ENCODE assay signal across 16 cellular contexts in the genomic region with DNA sequence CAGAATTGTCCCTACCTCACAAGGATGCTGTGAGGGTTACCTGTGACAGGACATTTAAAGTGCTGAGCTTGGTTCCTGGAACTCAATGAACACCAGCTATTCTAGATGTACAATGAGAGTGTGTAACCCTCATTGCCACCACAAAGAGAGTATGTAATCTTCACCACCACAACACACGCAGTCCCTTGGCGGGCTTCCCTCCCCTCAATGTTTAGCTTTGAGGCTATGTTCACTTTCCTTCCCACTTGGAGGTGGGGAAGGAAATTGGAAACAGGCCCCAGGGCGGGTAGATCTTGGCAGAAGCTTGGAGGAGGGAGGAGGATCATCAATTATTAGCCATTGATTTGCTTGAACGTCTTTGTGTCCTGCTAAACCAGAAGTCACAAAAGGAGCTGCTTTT. TPM values are rescaled to one million over a fixed set of nuclear protein-coding genes. Genes with fewer than 3 reads are reported as not detected.
DNase-seq lines count a peak whose midpoint lies in the region; ATAC-seq and TF ChIP-seq lines count a peak whose summit lies in the region.
"Had no signal": no experiment of that assay in that cellular context is flagged by ENCODE, and none has a peak within 500 bp of the region (broad histone marks: within the 10 kb centered on the region; RNA-seq: fewer than 3 reads in every experiment).

No MANE protein-coding gene starts in this region.

- H3K9me3 Mint-ChIP-seq in type B pancreatic cell = no peaks in the 10 kb centered on the region
- H3K9me3 Mint-ChIP-seq: naive B cell had no signal

- no peak overlapping the region for H4K8ac ChIP-seq in mesendoderm (ENCODE audit: low read depth, low read length)

- no peak overlapping the region for H2BK120ac ChIP-seq in mesendoderm (ENCODE audit: low read depth, low read length)

- peaks cover 46% of the 10 kb centered on the region for H3K4me1 Mint-ChIP-seq in type B pancreatic cell (ENCODE audit: unreplicated experiment)

- peak overlapping the region; percentile 65; the same call in 1 of the 2 replicates for H3K9ac ChIP-seq in SK-N-SH
- H3K9ac ChIP-seq in mesendoderm (ENCODE audit: low read length) = peak overlapping the region; percentile 26

- H3K4ac ChIP-seq in mesendoderm (ENCODE audit: low read depth, low read length) = peak overlapping the region; percentile 9

- peak overlapping the region; percentile 67 for H3K27ac Mint-ChIP-seq in type B pancreatic cell

- peaks cover 32% of the 10 kb centered on the region for H3F3A ChIP-seq in SK-N-SH (replicated peaks; ENCODE audit: insufficient read depth)

- H3K56ac ChIP-seq in mesendoderm (ENCODE audit: low read length) = peak overlapping the region; percentile 45

- H3K36me3 ChIP-seq in SK-N-SH (replicated peaks in 1 of 2; ENCODE audit: control insufficient read depth in 1 of 2, insufficient read depth in 2 of 2, low read length in 1 of 2) (no peaks in the 10 kb centered on the region), breast epithelium (no peaks in the 10 kb centered on the region), mesendoderm (ENCODE audit: control insufficient read depth, insufficient read depth, low read length) (no peaks in the 10 kb centered on the region)

- H3K79me1 ChIP-seq in mesendoderm (ENCODE audit: low read length) = no peaks in the 10 kb centered on the region

- H3K4me1 ChIP-seq in SK-N-SH (ENCODE audit: control insufficient read depth in 1 of 2, insufficient read depth in 2 of 2, low read depth in 1 of 2, low read length in 1 of 2) (peaks cover 33% of the 10 kb centered on the region in 2 experiments; a peak in 3 of 4 replicates), breast epithelium (no peaks in the 10 kb centered on the region), mesendoderm (ENCODE audit: control insufficient read depth, low read depth, low read length) (peaks cover 14% of the 10 kb centered on the region)

- TF ChIP-seq CTCF in SK-N-SH (IDR thresholded peaks at IDR 0.05) (no peak), breast epithelium (IDR thresholded peaks at IDR 0.05) (no peak), type B pancreatic cell (conservative IDR thresholded peaks at IDR 0.05) (no peak)

- no peaks in the 10 kb centered on the region for H3K9me2 ChIP-seq in SK-N-SH

- CTCF ChIA-PET in SK-N-SH (lab: Yijun Ruan, JAX) = interaction anchor here (1.0 to 10.3 kb wide), 8 partner anchors 11 to 252 kb away, joined by 3 to 156 read pairs (median 35); a partner anchor contains a TSS

- no peak overlapping the region for H3K23ac ChIP-seq in mesendoderm (ENCODE audit: low read length)

- POLR2A ChIA-PET in SK-N-SH (lab: Yijun Ruan, JAX) = no interaction called here

- H3K18ac ChIP-seq in mesendoderm (ENCODE audit: low read length) = peak overlapping the region; percentile 43

- H3K27me3 ChIP-seq in SK-N-SH (ENCODE audit: insufficient read depth) = no peaks in the 10 kb centered on the region
- H3K27me3 ChIP-seq in breast epithelium = no peaks in the 10 kb centered on the region
- no peaks in the 10 kb centered on the region for H3K27me3 ChIP-seq in mesendoderm (ENCODE audit: insufficient read depth, low read length, poor library complexity)

- peaks cover 38% of the 10 kb centered on the region for H3K27me3 Mint-ChIP-seq in type B pancreatic cell

- H3K4me3 Mint-ChIP-seq in type B pancreatic cell = peak overlapping the region; percentile 38

- no peaks in the 10 kb centered on the region for H3K9me3 ChIP-seq in SK-N-SH
- no peaks in the 10 kb centered on the region for H3K9me3 ChIP-seq in breast epithelium

- no peak overlapping the region for H3K4me3 ChIP-seq in SK-N-SH (ENCODE audit: low read depth in 2 of 2, low read length in 1 of 2)
- H3K4me3 ChIP-seq in breast epithelium = no peak overlapping the region
- H3K4me3 ChIP-seq in mesendoderm (ENCODE audit: low read length) = no peak overlapping the region

- WGBS in SK-N-SH (ENCODE audit: low lambda C conversion rate) = 83% methylated on average over 4 of the region's 4 CpGs
- WGBS in mesendoderm (ENCODE audit: extremely low coverage, insufficient coverage, low lambda C conversion rate) = no CpG with 5 or more reads among the region's 4 CpGs

- H4K5ac ChIP-seq in mesendoderm (ENCODE audit: low read length) = no peak overlapping the region

- H2BK15ac ChIP-seq in mesendoderm (replicated peaks; ENCODE audit: low read depth) = peak overlapping the region; percentile 7

- no peak for TF ChIP-seq EP300 in SK-N-SH (IDR thresholded peaks at IDR 0.05; ENCODE audit: borderline replicate concordance in 1 of 2, low read depth in 1 of 2, low read length in 1 of 2)

- H3K27ac ChIP-seq in SK-N-SH (ENCODE audit: low read depth in 2 of 2, low read length in 1 of 2) (peak overlapping the region; percentile 71 to 94; a peak in 3 of 4 replicates), breast epithelium (peak overlapping the region; percentile 8 to 46), mesendoderm (ENCODE audit: low read depth, low read length) (peak overlapping the region; percentile 57)
- H3K27ac ChIP-seq: 22Rv1 had no signal

- no peak for DNase-seq in SK-N-SH
- no peak for DNase-seq in breast epithelium (ENCODE audit: low spot score in 2 of 2)
- DNase-seq in mesendoderm = no peak
- DNase-seq in type B pancreatic cell (ENCODE audit: extremely low spot score, unreplicated experiment) = no peak
- DNase-seq in NCI-H510A (lab: John Stamatoyannopoulos, UW) = no peak
- DNase-seq in NCI-H1092 treated with DMSO at 0.1 percent for 48 hours (lab: John Stamatoyannopoulos, UW) = no peak
- DNase-seq: activated naive CD4-positive, alpha-beta T cell treated with anti-CD3 and anti-CD28 coated beads, Interleukin-2, amount 50 U/mL, for 16 hours; effector CD8-positive, alpha-beta T cell; KBM-7; naive B cell; NCI-H2029 treated with DMSO at 0.1 percent for 48 hours; stimulated activated CD8-positive, alpha-beta memory T cell treated with anti-CD3 and anti-CD28 coated beads, Interleukin-4, amount 100 ng/mL, for 48 hours had no signal

- peak overlapping the region; percentile 79 for H2BK5ac ChIP-seq in mesendoderm (ENCODE audit: low read length)

- no peaks in the 10 kb centered on the region for H4K20me1 ChIP-seq in SK-N-SH (ENCODE audit: insufficient read depth)

- TF ChIP-seq RAD21 in SK-N-SH (IDR thresholded peaks at IDR 0.05; ENCODE audit: low read length) = no peak

- peak overlapping the region; percentile 94 for H2AK5ac ChIP-seq in mesendoderm (ENCODE audit: low read length)

- intact Hi-C loops in breast epithelium (cut with DNase I; ENCODE audit: low total_unique reads) = no loop called here

- H3K79me2 ChIP-seq in SK-N-SH (ENCODE audit: insufficient read depth) = no peaks in the 10 kb centered on the region
- H3K79me2 ChIP-seq in mesendoderm (ENCODE audit: control insufficient read depth, insufficient read depth, low read length) = no peaks in the 10 kb centered on the region

- no peak for TF ChIP-seq POLR2A in breast epithelium (IDR thresholded peaks at IDR 0.05)

- peak overlapping the region; percentile 19; the same call in 1 of the 2 replicates for H2AFZ ChIP-seq in SK-N-SH (ENCODE audit: low read depth)

- no peaks in the 10 kb centered on the region for H3K36me3 Mint-ChIP-seq in type B pancreatic cell
- H3K36me3 Mint-ChIP-seq: naive B cell had no signal

- peak overlapping the region; percentile 61 for H3K4me2 ChIP-seq in SK-N-SH
- no peak overlapping the region for H3K4me2 ChIP-seq in mesendoderm (ENCODE audit: low read length)

- ATAC-seq in SK-N-SH treated with all-trans-retinoic acid at 6 μM for 48 hours (no peak), GM19397 (IDR thresholded peaks at IDR 0.05; ENCODE audit: unreplicated experiment) (no peak)

TF ChIP-seq in SK-N-SH, 30 proteins besides CTCF, POLR2A, EP300 and RAD21 (continues in another document):
- TF ChIP-seq, protein P1, sequence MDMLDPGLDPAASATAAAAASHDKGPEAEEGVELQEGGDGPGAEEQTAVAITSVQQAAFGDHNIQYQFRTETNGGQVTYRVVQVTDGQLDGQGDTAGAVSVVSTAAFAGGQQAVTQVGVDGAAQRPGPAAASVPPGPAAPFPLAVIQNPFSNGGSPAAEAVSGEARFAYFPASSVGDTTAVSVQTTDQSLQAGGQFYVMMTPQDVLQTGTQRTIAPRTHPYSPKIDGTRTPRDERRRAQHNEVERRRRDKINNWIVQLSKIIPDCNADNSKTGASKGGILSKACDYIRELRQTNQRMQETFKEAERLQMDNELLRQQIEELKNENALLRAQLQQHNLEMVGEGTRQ (IDR thresholded peaks at IDR 0.05; ENCODE audit: borderline replicate concordance, low read depth, low read length) = no peak

TF ChIP-seq in SK-N-SH treated with all-trans-retinoic acid at 6 μM for 48 hours, 23 proteins besides CTCF, POLR2A, EP300 and RAD21:
- no peak for TF ChIP-seq RARB (CRISPR knock-in tag; IDR thresholded peaks at IDR 0.05)
- no peak for TF ChIP-seq ZNF70 (CRISPR knock-in tag; IDR thresholded peaks at IDR 0.05)
- TF ChIP-seq, protein P2, sequence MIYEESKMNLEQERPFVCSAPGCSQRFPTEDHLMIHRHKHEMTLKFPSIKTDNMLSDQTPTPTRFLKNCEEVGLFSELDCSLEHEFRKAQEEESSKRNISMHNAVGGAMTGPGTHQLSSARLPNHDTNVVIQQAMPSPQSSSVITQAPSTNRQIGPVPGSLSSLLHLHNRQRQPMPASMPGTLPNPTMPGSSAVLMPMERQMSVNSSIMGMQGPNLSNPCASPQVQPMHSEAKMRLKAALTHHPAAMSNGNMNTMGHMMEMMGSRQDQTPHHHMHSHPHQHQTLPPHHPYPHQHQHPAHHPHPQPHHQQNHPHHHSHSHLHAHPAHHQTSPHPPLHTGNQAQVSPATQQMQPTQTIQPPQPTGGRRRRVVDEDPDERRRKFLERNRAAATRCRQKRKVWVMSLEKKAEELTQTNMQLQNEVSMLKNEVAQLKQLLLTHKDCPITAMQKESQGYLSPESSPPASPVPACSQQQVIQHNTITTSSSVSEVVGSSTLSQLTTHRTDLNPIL (CRISPR knock-in tag; IDR thresholded peaks at IDR 0.05; ENCODE audit: low read depth) = no peak
- TF ChIP-seq GLIS3 (CRISPR knock-in tag; IDR thresholded peaks at IDR 0.05) = no peak
- no peak for TF ChIP-seq CSDC2 (CRISPR knock-in tag; IDR thresholded peaks at IDR 0.05)
- no peak for TF ChIP-seq ZNF565 (CRISPR knock-in tag; conservative IDR thresholded peaks at IDR 0.05; ENCODE audit: low read depth)
- no peak for TF ChIP-seq ZFP3 (CRISPR knock-in tag; IDR thresholded peaks at IDR 0.05)

RNA-seq across cellular contexts. Expression of a gene that starts 8.2 kb away (rescaled TPM):
- 9.0 and 10.4 TPM in 2 replicates for polyA plus RNA-seq in SK-N-SH (2012; rRNA removed)
- 3.0 and 3.8 TPM in 2 replicates for polyA plus RNA-seq in SK-N-SH (2012; cell fraction: cytosol; rRNA removed)
- 38.2 and 47.3 TPM in 2 replicates for polyA plus RNA-seq in SK-N-SH (2012; cell fraction: nucleus; rRNA removed)
- 10 to 100 TPM; 55.2 to 79.5 (median 58.7) TPM for total RNA-seq in breast epithelium
- 3.3 TPM for polyA plus RNA-seq in mesendoderm (2013, experiment 1 of 2)
- polyA plus RNA-seq in mesendoderm (2013, experiment 2 of 2) = 3.5 TPM
- 4.6 and 53.5 TPM in 2 replicates for total RNA-seq in type B pancreatic cell (ENCODE audit: low replicate concordance)
- total RNA-seq: activated CD8-positive, alpha-beta memory T cell treated with anti-CD3 and anti-CD28 coated beads for 36 hours had no signal

RNA-seq across cellular contexts. Expression of a gene that starts 52.1 kb away (rescaled TPM):
- polyA plus RNA-seq in SK-N-SH (2012; rRNA removed) = 10.6 and 13.0 TPM in 2 replicates
- polyA plus RNA-seq in SK-N-SH (2012; cell fraction: cytosol; rRNA removed) = 4.3 and 8.4 TPM in 2 replicates
- polyA plus RNA-seq in SK-N-SH (2012; cell fraction: nucleus; rRNA removed) = 41.8 and 66.9 TPM in 2 replicates
- total RNA-seq in breast epithelium (1 to 10 TPM; 1.3 to 4.9 (median 2.9) TPM), type B pancreatic cell (ENCODE audit: low replicate concordance) (3.2 and 14.2 TPM in 2 replicates)
- 4.9 TPM for polyA plus RNA-seq in mesendoderm (2013, experiment 1 of 2)
- 5.2 TPM for polyA plus RNA-seq in mesendoderm (2013, experiment 2 of 2)

Comparison
In these comparisons a context has a peak if more than half of its experiments do, and no peak if none do; other contexts are left out.
1. H3K27ac ChIP-seq: peak in every context shown above with its lines; median percentile 82 in SK-N-SH; 57 in mesendoderm; 27 in breast epithelium.